Comparison of ENCODE assay signal across 14 cellular contexts in genomic region chr11:33060271-33060670, GRCh38. TPM values are rescaled to one million over a fixed set of nuclear protein-coding genes. Genes with fewer than 3 reads are reported as not detected.
DNase-seq lines count a peak whose midpoint lies in the region; ATAC-seq and TF ChIP-seq lines count a peak whose summit lies in the region.
"Had no signal": no experiment of that assay in that cellular context is flagged by ENCODE, and none has a peak within 500 bp of the region (broad histone marks: within the 10 kb centered on the region; RNA-seq: fewer than 3 reads in every experiment).

No MANE protein-coding gene starts in this region.

- H3K36me3 Mint-ChIP-seq in CD4-positive, CD25-positive, alpha-beta regulatory T cell, result peaks cover 29% of the 10 kb centered on the region
- H3K36me3 Mint-ChIP-seq in activated T-helper 17 cell treated with anti-CD3 and anti-CD28 coated beads, Interleukin-2, amount 50 U/mL, for 72 hours (ENCODE audit: low read depth), result peaks cover 86% of the 10 kb centered on the region
- peaks cover 35% of the 10 kb centered on the region for H3K36me3 Mint-ChIP-seq in activated CD8-positive, alpha-beta memory T cell treated with anti-CD3 and anti-CD28 coated beads, Interleukin-2, amount 10 ng/mL, durations not matched to agents 7 days and 5 days

- H4K20me1 ChIP-seq in HCT116 (ENCODE audit: insufficient read depth), result no peaks in the 10 kb centered on the region

- H3K27ac Mint-ChIP-seq in CD4-positive, CD25-positive, alpha-beta regulatory T cell, result peak overlapping the region; percentile 59 to 79 (median 76)
- H3K27ac Mint-ChIP-seq in activated T-helper 17 cell treated with anti-CD3 and anti-CD28 coated beads, Interleukin-2, amount 50 U/mL, for 72 hours, result peak overlapping the region; percentile 68
- no peak overlapping the region for H3K27ac Mint-ChIP-seq in activated CD8-positive, alpha-beta memory T cell treated with anti-CD3 and anti-CD28 coated beads, Interleukin-2, amount 10 ng/mL, durations not matched to agents 7 days and 5 days

- intact Hi-C loops in HCT116 (cut with micrococcal nuclease), result loop anchor here (5.0 to 10.0 kb wide), 3 partner anchors 83 to 345 kb away; no protein-coding TSS in a partner anchor

- no peak overlapping the region for H2AFZ ChIP-seq in HCT116 (ENCODE audit: low read depth, low read length, poor library complexity, severe bottlenecking)

- no peak for TF ChIP-seq CTCF in HCT116 (IDR thresholded peaks at IDR 0.05 in 2 of 3, conservative IDR thresholded peaks at IDR 0.05 in 1 of 3; ENCODE audit: borderline replicate concordance in 1 of 3, insufficient read depth in 1 of 3, low read depth in 2 of 3, low read length in 2 of 3)

- TF ChIP-seq RAD21 in HCT116 (IDR thresholded peaks at IDR 0.05; ENCODE audit: low read depth), result no peak

- H3K27ac ChIP-seq in CD4-positive, CD25-positive, alpha-beta regulatory T cell (ENCODE audit: insufficient read depth, low read length, poor library complexity, severe bottlenecking), result no peak overlapping the region
- H3K27ac ChIP-seq in HCT116 (ENCODE audit: low read depth, low read length) (peak overlapping the region; percentile 90; the same call in 1 of the 2 replicates), muscle layer of colon (ENCODE audit: low read depth, low read length) (peak overlapping the region; percentile 10)
- H3K27ac ChIP-seq: thoracic aorta had no signal

- H3K4me3 Mint-ChIP-seq in CD4-positive, CD25-positive, alpha-beta regulatory T cell, result no peak overlapping the region
- H3K4me3 Mint-ChIP-seq in activated T-helper 17 cell treated with anti-CD3 and anti-CD28 coated beads, Interleukin-2, amount 50 U/mL, for 72 hours, result no peak overlapping the region
- no peak overlapping the region for H3K4me3 Mint-ChIP-seq in activated CD8-positive, alpha-beta memory T cell treated with anti-CD3 and anti-CD28 coated beads, Interleukin-2, amount 10 ng/mL, durations not matched to agents 7 days and 5 days

- no peaks in the 10 kb centered on the region for H3K27me3 ChIP-seq in CD4-positive, CD25-positive, alpha-beta regulatory T cell (ENCODE audit: control insufficient read depth, insufficient read depth, low read length)
- no peaks in the 10 kb centered on the region for H3K27me3 ChIP-seq in HCT116 (ENCODE audit: insufficient read depth, low read length)
- H3K27me3 ChIP-seq in muscle layer of colon (ENCODE audit: control insufficient read depth in 1 of 2, insufficient read depth in 2 of 2, low read length in 2 of 2), result no peaks in the 10 kb centered on the region
- H3K27me3 ChIP-seq: MG63 had no signal

- H3K9ac ChIP-seq in HCT116 (ENCODE audit: low read length) (0 out of 2 replicates have a peak overlapping the region, but pooled peaks have one; percentile 50), muscle layer of colon (ENCODE audit: low read length) (no peak overlapping the region)

- H3K27me3 Mint-ChIP-seq in CD4-positive, CD25-positive, alpha-beta regulatory T cell, result no peaks in the 10 kb centered on the region
- H3K27me3 Mint-ChIP-seq in activated T-helper 17 cell treated with anti-CD3 and anti-CD28 coated beads, Interleukin-2, amount 50 U/mL, for 72 hours, result no peaks in the 10 kb centered on the region
- H3K27me3 Mint-ChIP-seq in activated CD8-positive, alpha-beta memory T cell treated with anti-CD3 and anti-CD28 coated beads, Interleukin-2, amount 10 ng/mL, durations not matched to agents 7 days and 5 days, result no peaks in the 10 kb centered on the region

- TF ChIP-seq POLR2A in HCT116 (IDR thresholded peaks at IDR 0.05; ENCODE audit: borderline replicate concordance, extremely low read depth, insufficient read depth, insufficient read length), result no peak

- H3K4me3 ChIP-seq in CD4-positive, CD25-positive, alpha-beta regulatory T cell (ENCODE audit: low read depth, low read length), result no peak overlapping the region
- no peak overlapping the region for H3K4me3 ChIP-seq in HCT116 (replicated peaks in 1 of 2; ENCODE audit: low read depth in 1 of 2, low read length in 2 of 2)
- no peak overlapping the region for H3K4me3 ChIP-seq in muscle layer of colon (ENCODE audit: low read depth in 1 of 2, low read length in 2 of 2)
- H3K4me3 ChIP-seq: lung, MG63, thoracic aorta had no signal

- H3K4me1 Mint-ChIP-seq in CD4-positive, CD25-positive, alpha-beta regulatory T cell, result peaks cover 6 to 23% (median 17%) of the 10 kb centered on the region in 4 donors
- H3K4me1 Mint-ChIP-seq in activated T-helper 17 cell treated with anti-CD3 and anti-CD28 coated beads, Interleukin-2, amount 50 U/mL, for 72 hours, result peaks cover 16% of the 10 kb centered on the region
- H3K4me1 Mint-ChIP-seq in activated CD8-positive, alpha-beta memory T cell treated with anti-CD3 and anti-CD28 coated beads, Interleukin-2, amount 10 ng/mL, durations not matched to agents 7 days and 5 days, result peaks cover 37% of the 10 kb centered on the region

- no peaks in the 10 kb centered on the region for H3K9me3 ChIP-seq in CD4-positive, CD25-positive, alpha-beta regulatory T cell (ENCODE audit: control insufficient read depth in 2 of 2, low read length in 2 of 2)
- H3K9me3 ChIP-seq in HCT116 (ENCODE audit: control insufficient read depth in 1 of 2, insufficient read depth in 1 of 2, low read depth in 1 of 2, low read length in 2 of 2) (no peaks in the 10 kb centered on the region), muscle layer of colon (ENCODE audit: low read length) (no peaks in the 10 kb centered on the region)
- H3K9me3 ChIP-seq: MG63, thoracic aorta had no signal

- peaks cover 59% of the 10 kb centered on the region for H3K36me3 ChIP-seq in CD4-positive, CD25-positive, alpha-beta regulatory T cell (ENCODE audit: control insufficient read depth, insufficient read depth, low read length)
- no peaks in the 10 kb centered on the region for H3K36me3 ChIP-seq in HCT116 (ENCODE audit: control insufficient read depth in 1 of 2, insufficient read depth in 2 of 2, low read length in 2 of 2)
- peaks cover 31% of the 10 kb centered on the region for H3K36me3 ChIP-seq in muscle layer of colon (ENCODE audit: insufficient read depth, low read length)
- H3K36me3 ChIP-seq: MG63 had no signal

- no peaks in the 10 kb centered on the region for H3K79me2 ChIP-seq in HCT116 (ENCODE audit: insufficient read depth, low read length)

- no peak for ATAC-seq in CD4-positive, CD25-positive, alpha-beta regulatory T cell (ENCODE audit: low read depth in 2 of 2)
- ATAC-seq in HCT116 (no peak), HG03439 (IDR thresholded peaks at IDR 0.05; ENCODE audit: unreplicated experiment) (no peak)
- ATAC-seq in activated T-helper 17 cell treated with anti-CD3 and anti-CD28 coated beads, Interleukin-2, amount 50 U/mL, for 72 hours (replicated peaks), result no peak
- no peak for ATAC-seq in activated CD8-positive, alpha-beta memory T cell treated with anti-CD3 and anti-CD28 coated beads, Interleukin-2, amount 10 ng/mL, durations not matched to agents 7 days and 5 days
- ATAC-seq: Panc1 had no signal

- no peak for DNase-seq in CD4-positive, CD25-positive, alpha-beta regulatory T cell
- no peak for DNase-seq in HCT116 (ENCODE audit: low read depth, low spot score)
- no peak for DNase-seq in activated CD8-positive, alpha-beta memory T cell treated with anti-CD3 and anti-CD28 coated beads, Interleukin-2, amount 50 U/mL, for 4 hours
- no peak for DNase-seq in activated CD8-positive, alpha-beta memory T cell treated with anti-CD3 and anti-CD28 coated beads, Interleukin-2, amount 10 ng/mL, durations not matched to agents 7 days and 5 days
- DNase-seq in NOMO-1 treated with DMSO at 0.1 percent for 48 hours (lab: John Stamatoyannopoulos, UW; ENCODE audit: unreplicated experiment), result no peak
- DNase-seq: activated CD4-positive, alpha-beta T cell treated with anti-CD3 and anti-CD28 coated beads, Interleukin-2, amount 50 U/mL, for 1 hour; dermis blood vessel endothelial cell; MG63 had no signal

- CTCF ChIA-PET in HCT116 (lab: Charles Lee), result interaction anchor here (1.8 kb wide), 1 partner anchor 9 kb away, joined by 6 read pairs; no protein-coding TSS in a partner anchor
- CTCF ChIA-PET in activated CD8-positive, alpha-beta memory T cell treated with anti-CD3 and anti-CD28 coated beads, Interleukin-2, amount 10 ng/mL, durations not matched to agents 7 days and 5 days (lab: Charles Lee), result interaction anchor here (0.6 to 1.7 kb wide), 3 partner anchors 28 to 344 kb away, joined by 3 read pairs; no protein-coding TSS in a partner anchor

- H3K9me3 Mint-ChIP-seq in CD4-positive, CD25-positive, alpha-beta regulatory T cell, result no peaks in the 10 kb centered on the region
- H3K9me3 Mint-ChIP-seq in activated T-helper 17 cell treated with anti-CD3 and anti-CD28 coated beads, Interleukin-2, amount 50 U/mL, for 72 hours, result no peaks in the 10 kb centered on the region
- H3K9me3 Mint-ChIP-seq in activated CD8-positive, alpha-beta memory T cell treated with anti-CD3 and anti-CD28 coated beads, Interleukin-2, amount 10 ng/mL, durations not matched to agents 7 days and 5 days (ENCODE audit: low read depth), result no peaks in the 10 kb centered on the region

- POLR2A ChIA-PET in HCT116 (lab: Charles Lee), result interaction anchor here (2.1 kb wide), 1 partner anchor 21 kb away, joined by 5 read pairs; the partner anchor contains the start of gene TCP11L1

- no TSS peak for BruUV-seq in HCT116 (replicated peaks; lab: Mats Ljungman, UMichigan)

- peak overlapping the region; percentile 74 for H3K4me2 ChIP-seq in HCT116 (ENCODE audit: low read length)

- RAD21 ChIA-PET in HCT116 (lab: Charles Lee; ENCODE audit: low non-redundant PET in 1 of 2, low total read pairs in 2 of 2, uncharacterized antibody in 2 of 2, unreplicated experiment in 2 of 2), result no interaction called here

- no peaks in the 10 kb centered on the region for H3K9me2 ChIP-seq in HCT116 (ENCODE audit: insufficient read depth)

- H3K4me1 ChIP-seq in CD4-positive, CD25-positive, alpha-beta regulatory T cell (ENCODE audit: control insufficient read depth, insufficient read depth, low read length, poor library complexity, severe bottlenecking), result no peaks in the 10 kb centered on the region
- peaks cover 20 to 32% of the 10 kb centered on the region in 2 experiments for H3K4me1 ChIP-seq in HCT116 (ENCODE audit: control insufficient read depth in 1 of 2, insufficient read depth in 2 of 2, low read length in 2 of 2)
- peaks cover 48% of the 10 kb centered on the region for H3K4me1 ChIP-seq in muscle layer of colon (ENCODE audit: insufficient read depth, low read length)

RNA-seq across cellular contexts. Expression of gene TCP11L1, which starts 20.9 kb away (rescaled TPM):
- 17.0 TPM for total RNA-seq in CD4-positive, CD25-positive, alpha-beta regulatory T cell
- 1 to 10 TPM; 4.3 to 6.7 (median 6.1) TPM for polyA plus RNA-seq in CD4-positive, CD25-positive, alpha-beta regulatory T cell
- total RNA-seq in HCT116 (2021; ENCODE audit: unreplicated experiment), result 12.0 TPM
- polyA plus RNA-seq in HCT116 (2012), result 4.6 and 5.7 TPM in 2 replicates
- total RNA-seq in activated T-helper 17 cell treated with anti-CD3 and anti-CD28 coated beads, Interleukin-2, amount 50 U/mL, for 72 hours, result 10 to 100 TPM; 13.3 to 14.6 TPM
- total RNA-seq in activated CD8-positive, alpha-beta memory T cell treated with anti-CD3 and anti-CD28 coated beads, Interleukin-2, amount 10 ng/mL, durations not matched to agents 7 days and 5 days, result 10 to 100 TPM; 19.1 to 20.9 TPM

RNA-seq across cellular contexts. Expression of gene DEPDC7, which starts 44.6 kb away (rescaled TPM):
- 0.64 TPM for total RNA-seq in CD4-positive, CD25-positive, alpha-beta regulatory T cell
- 1 to 10 TPM in 2 of 4 donors, under 1 TPM in 2; 0.60 to 1.5 (median 0.98) TPM for polyA plus RNA-seq in CD4-positive, CD25-positive, alpha-beta regulatory T cell
- total RNA-seq in HCT116 (2021; ENCODE audit: unreplicated experiment), result 7.3 TPM
- 2.2 and 3.5 TPM in 2 replicates for polyA plus RNA-seq in HCT116 (2012)
- total RNA-seq in activated T-helper 17 cell treated with anti-CD3 and anti-CD28 coated beads, Interleukin-2, amount 50 U/mL, for 72 hours, result 1 to 10 TPM in 1 of 2 donors, under 1 TPM in 1; 0.41 to 2.0 TPM
- 1 to 10 TPM; 1.6 to 2.3 TPM for total RNA-seq in activated CD8-positive, alpha-beta memory T cell treated with anti-CD3 and anti-CD28 coated beads, Interleukin-2, amount 10 ng/mL, durations not matched to agents 7 days and 5 days
